Comparison of ENCODE assay signal across 16 cellular contexts in the genomic region with DNA sequence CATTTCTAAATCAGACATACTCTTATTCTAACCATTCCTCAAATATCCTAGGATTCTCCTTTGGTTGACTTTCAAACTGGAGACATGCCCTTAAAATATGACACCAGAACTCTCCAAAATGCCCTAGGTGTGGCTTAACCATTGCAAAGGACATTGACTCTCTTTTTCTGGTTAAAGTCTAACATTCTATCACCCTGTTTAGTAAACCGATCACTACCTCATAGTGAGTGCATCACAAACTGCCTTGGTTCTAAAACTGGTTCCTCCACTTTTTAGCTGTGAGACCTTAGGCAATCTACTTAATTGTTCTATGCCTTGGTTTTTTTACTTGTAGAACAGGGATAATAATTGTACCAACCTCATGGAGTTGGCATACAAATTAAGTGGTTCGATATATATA.
"Had no signal": no experiment of that assay in that cellular context is flagged by ENCODE, and none has a peak within 500 bp of the region (broad histone marks: within the 10 kb centered on the region; RNA-seq: fewer than 3 reads in every experiment).

No MANE protein-coding gene starts in this region.

- H3K36me3 ChIP-seq: neural progenitor cell, vagina had no signal

- H2AFZ ChIP-seq: neural progenitor cell had no signal

- ATAC-seq: activated CD8-positive, alpha-beta memory T cell treated with anti-CD3 and anti-CD28 coated beads, Interleukin-2, amount 10 ng/mL, durations not matched to agents 7 days and 5 days; stimulated activated memory B cell treated with anti-CD40 and anti-IgM and Interleukin-4, amounts not matched to agents 10 μg/mL and 1 μg/mL and 100 μg/mL, for 72 hours had no signal

- H3K4me1 ChIP-seq: neural progenitor cell, vagina had no signal

- DNase-seq: activated CD4-positive, alpha-beta T cell treated with anti-CD3 and anti-CD28 coated beads for 1 hour; activated CD4-positive, alpha-beta T cell treated with anti-CD3 and anti-CD28 coated beads, Interleukin-2, amount 50 U/mL, for 48 hours; activated CD8-positive, alpha-beta memory T cell treated with anti-CD3 and anti-CD28 coated beads, Interleukin-2, amount 10 ng/mL, durations not matched to agents 7 days and 5 days; activated effector memory CD4-positive, alpha-beta T cell treated with Interleukin-2 at 50 U/mL for 16 hours; activated naive CD4-positive, alpha-beta T cell treated with anti-CD3 and anti-CD28 coated beads, Interleukin-2, amount 50 U/mL, for 16 hours; activated T-cell treated with anti-CD3 and anti-CD28 coated beads, Interleukin-2, amount 50 U/mL, for 1 hour; central memory CD4-positive, alpha-beta T cell; cortex of kidney; effector CD4-positive, alpha-beta T cell; foreskin fibroblast; kidney glomerular epithelial cell; T-helper 9 cell had no signal

- H3K4me2 ChIP-seq: neural progenitor cell had no signal

- H3K27me3 ChIP-seq: neural progenitor cell, vagina had no signal

- H3K27ac ChIP-seq: neural progenitor cell, vagina had no signal

- H3K9me3 ChIP-seq: vagina had no signal

- H3K4me3 ChIP-seq: lung, neural progenitor cell, vagina had no signal

- H3K9ac ChIP-seq: neural progenitor cell had no signal
